28 cellular contexts compared by ENCODE assay signal in genomic region chr9:129552064-129552463, GRCh38.
DNase-seq lines count a peak whose midpoint lies in the region; ATAC-seq and TF ChIP-seq lines count a peak whose summit lies in the region.
"Had no signal": no experiment of that assay in that cellular context is flagged by ENCODE, and none has a peak within 500 bp of the region (broad histone marks: within the 10 kb centered on the region; RNA-seq: fewer than 3 reads in every experiment).

No MANE protein-coding gene starts in this region.

- no peak overlapping the region for H3K56ac ChIP-seq in IMR-90 (ENCODE audit: extremely low read depth, insufficient read depth, low read length)

- no peaks in the 10 kb centered on the region for H4K20me1 ChIP-seq in IMR-90 (ENCODE audit: insufficient read depth, low read length)

- H3K4ac ChIP-seq in IMR-90 (ENCODE audit: low read depth, low read length): 0 out of 2 replicates have a peak overlapping the region, but pooled peaks have one; percentile 0

- 0 out of 2 replicates have a peak overlapping the region, but pooled peaks have one; percentile 0 for H2AK5ac ChIP-seq in IMR-90 (ENCODE audit: low read depth, low read length)

- no peak overlapping the region for H2BK15ac ChIP-seq in IMR-90 (ENCODE audit: low read depth, low read length)

- in situ Hi-C loops in IMR-90 (cut with MboI; ENCODE audit: low sequenced_read_pairs): no loop called here

- no peak overlapping the region for H3K23ac ChIP-seq in IMR-90 (ENCODE audit: low read depth, low read length)

- no peak overlapping the region for H3K4me2 ChIP-seq in IMR-90 (ENCODE audit: low read depth, low read length)

- peak overlapping the region; percentile 47 for H2AFZ ChIP-seq in IMR-90 (replicated peaks; ENCODE audit: low read length, poor library complexity)

- no peak overlapping the region for H3K18ac ChIP-seq in IMR-90 (ENCODE audit: low read depth, low read length)

- POLR2A ChIA-PET in A673 (lab: Charles Lee; ENCODE audit: low non-redundant PET): interaction anchor here (0.5 kb wide), 1 partner anchor 87 kb away, joined by 7 read pairs; no protein-coding TSS in a partner anchor
- POLR2A ChIA-PET in IMR-90 (lab: Charles Lee; ENCODE audit: unreplicated experiment): no interaction called here

- ATAC-seq in IMR-90 (ENCODE audit: low read depth) (no peak), GM18867 (IDR thresholded peaks at IDR 0.05; ENCODE audit: unreplicated experiment) (no peak), GM19035 (IDR thresholded peaks at IDR 0.05; ENCODE audit: unreplicated experiment) (no peak)
- ATAC-seq: psoas muscle had no signal

- intact Hi-C loops in A673 (cut with micrococcal nuclease; ENCODE audit: unreplicated experiment): no loop called here
- intact Hi-C loops in IMR-90 (cut with micrococcal nuclease): loop anchor here (5.0 kb wide), 1 partner anchor 380 kb away; no protein-coding TSS in a partner anchor

- H3K9me3 ChIP-seq in A673 (ENCODE audit: low read depth, low read length, poor library complexity, severe bottlenecking) (no peaks in the 10 kb centered on the region), IMR-90 (ENCODE audit: control insufficient read depth, insufficient read depth, low read length) (no peaks in the 10 kb centered on the region)
- H3K9me3 ChIP-seq: colonic mucosa, psoas muscle, tibial artery had no signal

- no peaks in the 10 kb centered on the region for H3K9me3 Mint-ChIP-seq in neural crest cell
- H3K9me3 Mint-ChIP-seq: activated CD4-positive, alpha-beta memory T cell treated with anti-CD3 and anti-CD28 coated beads, Interleukin-2, amount 10 ng/mL, durations not matched to agents 7 days and 5 days; activated naive CD4-positive, alpha-beta T cell treated with anti-CD3 and anti-CD28 coated beads for 36 hours; CD8-positive, alpha-beta memory T cell; IgD-negative memory B cell; immature natural killer cell; memory B cell had no signal

- no peaks in the 10 kb centered on the region for H3K27me3 Mint-ChIP-seq in neural crest cell (ENCODE audit: low read depth)

- H4K91ac ChIP-seq in IMR-90 (ENCODE audit: insufficient read depth, low read depth, low read length): 0 out of 2 replicates have a peak overlapping the region, but pooled peaks have one; percentile 0

- peaks cover 0 to 5% of the 10 kb centered on the region in 2 experiments; a peak in 1 of 4 replicates for H3K79me1 ChIP-seq in IMR-90 (ENCODE audit: low read depth in 1 of 2, low read length in 2 of 2)

- TF ChIP-seq POLR2A in IMR-90 (IDR thresholded peaks at IDR 0.05; ENCODE audit: low read depth, low read length): no peak

- no peak overlapping the region for H2BK5ac ChIP-seq in IMR-90 (ENCODE audit: low read depth, low read length, poor library complexity, severe bottlenecking)

- H3K4me1 Mint-ChIP-seq in neural crest cell: peaks cover 51% of the 10 kb centered on the region

- dilution Hi-C loops in IMR-90 (cut with HindIII; ENCODE audit: low sequenced_read_pairs, unreplicated experiment): no loop called here

- H3K27me3 ChIP-seq in A673 (replicated peaks; ENCODE audit: insufficient read depth, low read depth, low read length, poor library complexity) (no peaks in the 10 kb centered on the region), IMR-90 (ENCODE audit: control insufficient read depth, insufficient read depth, low read length) (no peaks in the 10 kb centered on the region)
- H3K27me3 ChIP-seq: tibial artery had no signal

- H4K8ac ChIP-seq in IMR-90 (ENCODE audit: low read depth in 2 of 2, low read length in 2 of 2): no peak overlapping the region

- no peak overlapping the region for H2BK20ac ChIP-seq in IMR-90 (ENCODE audit: low read depth, low read length)

- 80% methylated on average over 1 of the region's 6 CpGs; no CpG with 5 or more reads in 1 of the 2 experiments for WGBS in IMR-90 (ENCODE audit: extremely low coverage in 2 of 2, insufficient read length in 1 of 2), 2 experiments

- TF ChIP-seq RAD21 in IMR-90 (IDR thresholded peaks at IDR 0.05; ENCODE audit: low read length): no peak

- TF ChIP-seq CTCF in A673 (conservative IDR thresholded peaks at IDR 0.05; ENCODE audit: low read depth, low read length) (no peak), IMR-90 (conservative IDR thresholded peaks at IDR 0.05; ENCODE audit: low read depth, low read length) (no peak), choroid plexus epithelial cell (conservative IDR thresholded peaks at IDR 0.05; ENCODE audit: low read depth, low read length) (no peak), neural crest cell (conservative IDR thresholded peaks at IDR 0.05) (no peak)

- H4K5ac ChIP-seq in IMR-90 (ENCODE audit: low read depth, low read length): no peak overlapping the region

- H2AK9ac ChIP-seq in IMR-90 (replicated peaks; ENCODE audit: low read depth, low read length, poor library complexity): no peak overlapping the region

- H3K9ac ChIP-seq in IMR-90 (ENCODE audit: low read depth, low read length): no peak overlapping the region

- CTCF ChIA-PET in A673 (lab: Charles Lee): interaction anchor here (0.7 kb wide), 2 partner anchors 37 to 46 kb away, joined by 3 to 7 read pairs; no protein-coding TSS in a partner anchor
- CTCF ChIA-PET in IMR-90 (lab: Yijun Ruan, JAX): no interaction called here

- DNase-seq in A673 (ENCODE audit: low spot score): peak; percentile 35
- no peak for DNase-seq in IMR-90
- peak; percentile 71 for DNase-seq in choroid plexus epithelial cell (ENCODE audit: low read depth)
- DNase-seq in neural crest cell (ENCODE audit: low read depth, low spot score): no peak
- DNase-seq in retina: no peak
- no peak for DNase-seq in NCI-H1417 treated with DMSO at 0.1 percent for 48 hours (lab: John Stamatoyannopoulos, UW)
- DNase-seq: activated CD4-positive, alpha-beta memory T cell treated with anti-CD3 and anti-CD28 coated beads, Interleukin-2, amount 10 ng/mL, durations not matched to agents 7 days and 5 days; activated CD4-positive, alpha-beta T cell treated with anti-CD3 and anti-CD28 coated beads for 1 hour; activated CD8-positive, alpha-beta memory T cell treated with anti-CD3 and anti-CD28 coated beads, Interleukin-2, amount 50 U/mL, for 4 hours; activated naive CD4-positive, alpha-beta T cell treated with anti-CD3 and anti-CD28 coated beads for 36 hours; amygdala; CD8-positive, alpha-beta memory T cell; colonic mucosa; DMS153; effector CD8-positive, alpha-beta T cell; immature natural killer cell; NCI-H1092 treated with DMSO at 0.1 percent for 48 hours; NCI-H187; NCI-H2171 treated with DMSO at 0.1 percent for 48 hours; psoas muscle; stimulated activated CD4-positive, alpha-beta T cell treated with anti-CD3 and anti-CD28 coated beads, Interleukin-15, amount 100 ng/mL, for 24 hours; stimulated activated CD4-positive, alpha-beta T cell treated with anti-CD3 and anti-CD28 coated beads, Interleukin-4, amount 100 ng/mL, for 4 hours; tibial artery had no signal

- peak overlapping the region; percentile 20 for H3K27ac Mint-ChIP-seq in neural crest cell (ENCODE audit: unreplicated experiment)
- H3K27ac Mint-ChIP-seq: activated CD4-positive, alpha-beta memory T cell treated with anti-CD3 and anti-CD28 coated beads, Interleukin-2, amount 10 ng/mL, durations not matched to agents 7 days and 5 days; activated naive CD4-positive, alpha-beta T cell treated with anti-CD3 and anti-CD28 coated beads for 36 hours; IgD-negative memory B cell; immature natural killer cell; memory B cell had no signal

- H3K14ac ChIP-seq in IMR-90 (replicated peaks; ENCODE audit: low read depth, low read length): no peak overlapping the region

- no peak overlapping the region for H3K27ac ChIP-seq in A673 (ENCODE audit: low read depth, low read length, poor library complexity, severe bottlenecking)
- H3K27ac ChIP-seq in IMR-90 (ENCODE audit: insufficient read depth, low read length): no peak overlapping the region
- H3K27ac ChIP-seq: colonic mucosa, epithelial cell of prostate, psoas muscle, tibial artery had no signal

- BruUV-seq in A673 (replicated peaks; lab: Mats Ljungman, UMichigan) (no TSS peak), IMR-90 (replicated peaks; lab: Mats Ljungman, UMichigan) (no TSS peak)

- H3K4me1 ChIP-seq in A673 (ENCODE audit: insufficient read depth, low read length, poor library complexity, severe bottlenecking): peaks cover 11% of the 10 kb centered on the region
- peaks cover 24% of the 10 kb centered on the region for H3K4me1 ChIP-seq in IMR-90 (ENCODE audit: control insufficient read depth, insufficient read depth, low read length)

- no peaks in the 10 kb centered on the region for H3K36me3 Mint-ChIP-seq in neural crest cell (ENCODE audit: low read depth)
- H3K36me3 Mint-ChIP-seq: CD8-positive, alpha-beta memory T cell; IgD-negative memory B cell; immature natural killer cell; memory B cell had no signal

- H2BK120ac ChIP-seq in IMR-90 (ENCODE audit: low read depth, low read length): no peak overlapping the region

- H3K4me3 Mint-ChIP-seq in neural crest cell: peak overlapping the region; percentile 56
- H3K4me3 Mint-ChIP-seq: activated CD4-positive, alpha-beta memory T cell treated with anti-CD3 and anti-CD28 coated beads, Interleukin-2, amount 10 ng/mL, durations not matched to agents 7 days and 5 days; activated naive CD4-positive, alpha-beta T cell treated with anti-CD3 and anti-CD28 coated beads for 36 hours; CD8-positive, alpha-beta memory T cell; IgD-negative memory B cell; immature natural killer cell; memory B cell had no signal

- H3K4me3 ChIP-seq in A673 (ENCODE audit: low read depth, low read length, poor library complexity, severe bottlenecking): no peak overlapping the region
- no peak overlapping the region for H3K4me3 ChIP-seq in IMR-90 (ENCODE audit: insufficient read depth, low read depth, low read length)
- H3K4me3 ChIP-seq in choroid plexus epithelial cell (ENCODE audit: low read depth, low read length): no peak overlapping the region
- H3K4me3 ChIP-seq: colonic mucosa, psoas muscle, tibial artery had no signal

- no peaks in the 10 kb centered on the region for H3K36me3 ChIP-seq in A673 (ENCODE audit: insufficient read depth, low read length, poor library complexity, severe bottlenecking)
- no peaks in the 10 kb centered on the region for H3K36me3 ChIP-seq in IMR-90 (ENCODE audit: control insufficient read depth, insufficient read depth, low read length)
- H3K36me3 ChIP-seq: colonic mucosa, tibial artery had no signal

- H3K9me1 ChIP-seq in IMR-90 (ENCODE audit: insufficient read depth, low read length): peaks cover 16% of the 10 kb centered on the region

TF ChIP-seq in IMR-90, 13 proteins besides CTCF, POLR2A, EP300 and RAD21:
- TF ChIP-seq USF2 (IDR thresholded peaks at IDR 0.05; ENCODE audit: low read depth, low read length): no peak

Comparison
In these comparisons a context has a peak if more than half of its experiments do, and no peak if none do; other contexts are left out.
1. DNase-seq: peak in A673 (single experiment) and choroid plexus epithelial cell (single experiment); none in IMR-90 (single experiment), neural crest cell (single experiment), retina (single experiment) and NCI-H1417 treated with DMSO at 0.1 percent for 48 hours (single experiment).